ENCODE assay signal across 28 cellular contexts in the genomic region with DNA sequence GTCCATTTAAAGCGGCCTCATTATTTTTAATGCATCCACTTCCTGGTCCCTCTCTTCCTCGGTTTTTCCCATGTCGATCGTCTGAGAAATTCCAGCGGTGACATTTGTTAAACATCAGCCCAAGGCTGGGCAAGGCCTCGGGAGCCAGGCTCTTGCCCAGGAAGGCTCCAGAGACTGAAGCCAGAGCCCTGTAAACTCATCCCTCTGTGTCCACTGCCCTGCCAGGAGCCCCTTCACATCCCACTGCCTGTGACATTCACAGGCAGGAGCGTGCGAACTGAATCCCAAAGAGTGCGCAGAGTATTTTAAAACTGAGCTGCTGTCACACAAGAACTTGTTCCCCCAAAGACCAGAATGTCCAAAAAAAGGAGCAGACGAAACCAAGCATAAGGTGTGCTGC. TPM values are rescaled to one million over a fixed set of nuclear protein-coding genes. Genes with fewer than 3 reads are reported as not detected.
"Had no signal": no experiment of that assay in that cellular context is flagged by ENCODE, and none has a peak within 500 bp of the region (broad histone marks: within the 10 kb centered on the region; RNA-seq: fewer than 3 reads in every experiment).

No MANE protein-coding gene starts in this region.

- H3K9me3 Mint-ChIP-seq: neural crest cell; stimulated activated memory B cell treated with anti-CD40 and anti-IgM and Interleukin-4, amounts not matched to agents 10 μg/mL and 1 μg/mL and 100 μg/mL, for 72 hours; stimulated activated naive CD8-positive, alpha-beta T cell treated with anti-CD3 and anti-CD28 coated beads, Interleukin-15, amount 100 ng/mL, for 72 hours had no signal

- H3K27ac Mint-ChIP-seq: immature natural killer cell; naive thymus-derived CD8-positive, alpha-beta T cell; stimulated activated memory B cell treated with anti-CD40 and anti-IgM and Interleukin-4, amounts not matched to agents 10 μg/mL and 1 μg/mL and 100 μg/mL, for 72 hours; stimulated activated naive CD8-positive, alpha-beta T cell treated with anti-CD3 and anti-CD28 coated beads, Interleukin-15, amount 100 ng/mL, for 72 hours; type B pancreatic cell had no signal

- H3K4me1 ChIP-seq: pancreas, prostate gland, sigmoid colon, uterus had no signal

- H3K36me3 Mint-ChIP-seq: immature natural killer cell; naive thymus-derived CD8-positive, alpha-beta T cell; stimulated activated memory B cell treated with anti-CD40 and anti-IgM and Interleukin-4, amounts not matched to agents 10 μg/mL and 1 μg/mL and 100 μg/mL, for 72 hours had no signal

- H3K27ac ChIP-seq: pancreas, prostate gland, sigmoid colon, tibial nerve, uterus had no signal

- H3K4me3 Mint-ChIP-seq: immature natural killer cell; naive thymus-derived CD8-positive, alpha-beta T cell; nephron; neural crest cell; stimulated activated memory B cell treated with anti-CD40 and anti-IgM and Interleukin-4, amounts not matched to agents 10 μg/mL and 1 μg/mL and 100 μg/mL, for 72 hours; stimulated activated naive CD8-positive, alpha-beta T cell treated with anti-CD3 and anti-CD28 coated beads, Interleukin-15, amount 100 ng/mL, for 72 hours; type B pancreatic cell had no signal

- DNase-seq: hypothalamus; immature natural killer cell; left ventricle myocardium inferior; mesendoderm; naive thymus-derived CD8-positive, alpha-beta T cell; nucleus accumbens; pancreas; retina; sigmoid colon; small intestine; stimulated activated CD4-positive, alpha-beta T cell treated with anti-CD3 and anti-CD28 coated beads, Interleukin-1b, Interleukin-23, amount 100 ng/mL, for 48 hours; stimulated activated CD4-positive, alpha-beta T cell treated with anti-CD3 and anti-CD28 coated beads, Interleukin-2, amount 100 ng/mL, for 48 hours; stimulated activated CD4-positive, alpha-beta T cell treated with anti-CD3 and anti-CD28 coated beads, Interleukin-4, amount 100 ng/mL, for 4 hours; stimulated activated CD8-positive, alpha-beta memory T cell treated with anti-CD3 and anti-CD28 coated beads, Interleukin-4, amount 100 ng/mL, for 48 hours; stimulated activated naive CD4-positive, alpha-beta T cell treated with Interleukin-2 at 50 U/mL for 16 hours; stimulated activated naive CD8-positive, alpha-beta T cell treated with anti-CD3 and anti-CD28 coated beads, Interleukin-15, amount 100 ng/mL, for 72 hours; substantia nigra; uterus had no signal

- H3K4me3 ChIP-seq: left ventricle myocardium inferior, lung, pancreas, prostate gland, sigmoid colon, tibial nerve, uterus had no signal

- H3K27me3 ChIP-seq: pancreas, sigmoid colon, tibial nerve, uterus had no signal

- H3K9me3 ChIP-seq: pancreas, prostate gland, sigmoid colon, uterus had no signal

- ATAC-seq: naive thymus-derived CD8-positive, alpha-beta T cell; right cardiac atrium; stimulated activated memory B cell treated with anti-CD40 and anti-IgM and Interleukin-4, amounts not matched to agents 10 μg/mL and 1 μg/mL and 100 μg/mL, for 72 hours; stimulated activated naive CD8-positive, alpha-beta T cell treated with anti-CD3 and anti-CD28 coated beads, Interleukin-15, amount 100 ng/mL, for 72 hours had no signal

- FAIRE-seq: islet of Langerhans, pancreas, small intestine had no signal

- H3K36me3 ChIP-seq: left ventricle myocardium inferior, pancreas, prostate gland, sigmoid colon, tibial nerve, uterus had no signal

- H3K4me1 Mint-ChIP-seq: immature natural killer cell; naive thymus-derived CD8-positive, alpha-beta T cell; stimulated activated memory B cell treated with anti-CD40 and anti-IgM and Interleukin-4, amounts not matched to agents 10 μg/mL and 1 μg/mL and 100 μg/mL, for 72 hours had no signal

RNA-seq across cellular contexts. Expression of a gene that starts 56.5 kb away (rescaled TPM):
- total RNA-seq: naive thymus-derived CD8-positive, alpha-beta T cell; neural crest cell; osteoblast had no signal
- polyA plus RNA-seq: immature natural killer cell; naive thymus-derived CD8-positive, alpha-beta T cell had no signal
